In genomic region chr6:106109043-106109442, GRCh38 we compare ENCODE assay signal across 27 cellular contexts. TPM values are rescaled to one million over a fixed set of nuclear protein-coding genes. Genes with fewer than 3 reads are reported as not detected.
"Had no signal": no experiment of that assay in that cellular context is flagged by ENCODE, and none has a peak within 500 bp of the region (broad histone marks: within the 10 kb centered on the region; RNA-seq: fewer than 3 reads in every experiment).

No MANE protein-coding gene starts in this region.

- H3K27me3 Mint-ChIP-seq: activated CD4-positive, alpha-beta memory T cell treated with anti-CD3 and anti-CD28 coated beads, Interleukin-2, amount 10 ng/mL, durations not matched to agents 7 days and 5 days had no signal

- H3K4me3 Mint-ChIP-seq: activated CD4-positive, alpha-beta memory T cell treated with anti-CD3 and anti-CD28 coated beads, Interleukin-2, amount 10 ng/mL, durations not matched to agents 7 days and 5 days; activated CD4-positive, alpha-beta T cell treated with anti-CD3 and anti-CD28 coated beads for 36 hours; activated naive CD4-positive, alpha-beta T cell treated with anti-CD3 and anti-CD28 coated beads for 36 hours; activated naive CD8-positive, alpha-beta T cell; T-helper 1 cell treated with Interleukin-12 subunit alpha and Interleukin-12 subunit beta and Interleukin-4 antibody, amounts not matched to agents 30 μg/mL and 1 μg/mL, for 36 hours had no signal

- H3K9me3 Mint-ChIP-seq: activated CD4-positive, alpha-beta memory T cell treated with anti-CD3 and anti-CD28 coated beads, Interleukin-2, amount 10 ng/mL, durations not matched to agents 7 days and 5 days; activated naive CD4-positive, alpha-beta T cell treated with anti-CD3 and anti-CD28 coated beads for 36 hours; T-helper 1 cell treated with Interleukin-12 subunit alpha and Interleukin-12 subunit beta and Interleukin-4 antibody, amounts not matched to agents 30 μg/mL and 1 μg/mL, for 36 hours had no signal

- ATAC-seq: activated CD4-positive, alpha-beta T cell treated with anti-CD3 and anti-CD28 coated beads for 36 hours had no signal

- H3K27ac Mint-ChIP-seq: activated CD4-positive, alpha-beta memory T cell treated with anti-CD3 and anti-CD28 coated beads, Interleukin-2, amount 10 ng/mL, durations not matched to agents 7 days and 5 days; activated CD4-positive, alpha-beta T cell treated with anti-CD3 and anti-CD28 coated beads for 36 hours; activated naive CD4-positive, alpha-beta T cell treated with anti-CD3 and anti-CD28 coated beads for 36 hours; activated naive CD8-positive, alpha-beta T cell had no signal

- H3K9me3 ChIP-seq: Peyer's patch, SJCRH30, SK-N-SH had no signal

- DNase-seq: activated CD4-positive, alpha-beta memory T cell treated with anti-CD3 and anti-CD28 coated beads, Interleukin-2, amount 10 ng/mL, durations not matched to agents 7 days and 5 days; activated CD4-positive, alpha-beta T cell treated with anti-CD3 and anti-CD28 coated beads for 36 hours; activated CD4-positive, alpha-beta T cell treated with anti-CD3 and anti-CD28 coated beads, Interleukin-2, amount 50 U/mL, for 1 hour; activated CD8-positive, alpha-beta memory T cell treated with anti-CD3 and anti-CD28 coated beads, Interleukin-2, amount 50 U/mL, for 48 hours; activated gamma-delta T cell; activated naive CD4-positive, alpha-beta T cell treated with anti-CD3 and anti-CD28 coated beads for 36 hours; activated T-cell treated with anti-CD3 and anti-CD28 coated beads, Interleukin-2, amount 50 U/mL, for 1 hour; amygdala; MM.1S; NCI-H1105; NCI-H1436; NCI-H1694 treated with DMSO at 0.1 percent for 48 hours; NCI-H2029 treated with DMSO at 0.1 percent for 48 hours; NCI-H345; NCI-H510A; NCI-H526 treated with DMSO at 0.1 percent for 48 hours; NCI-H82; NK-92 treated with Interleukin-12 subunit alpha and Interleukin-12 subunit beta, amount 100 ng/mL, for 24 hours; Peyer's patch; Right ventricle myocardium superior; SJCRH30; SK-N-SH; SW 1271; T-helper 9 cell; WERI-Rb-1 had no signal

RNA-seq across cellular contexts. Expression of gene PRDM1, which starts 22.9 kb away (rescaled TPM):
- total RNA-seq: SJCRH30 had no signal
